26 cellular contexts compared by ENCODE assay signal in genomic region chr10:1434202-1434601, GRCh38.
DNase-seq lines count a peak whose midpoint lies in the region; ATAC-seq and TF ChIP-seq lines count a peak whose summit lies in the region.
"Had no signal": no experiment of that assay in that cellular context is flagged by ENCODE, and none has a peak within 500 bp of the region (broad histone marks: within the 10 kb centered on the region; RNA-seq: fewer than 3 reads in every experiment).

No MANE protein-coding gene starts in this region.

- H3K4me1 Mint-ChIP-seq in nephron progenitor cell, result peaks cover 32% of the 10 kb centered on the region
- H3K4me1 Mint-ChIP-seq: CD4-positive, alpha-beta memory T cell; naive thymus-derived CD4-positive, alpha-beta T cell had no signal

- peaks cover 4% of the 10 kb centered on the region for H3K36me3 Mint-ChIP-seq in nephron progenitor cell (ENCODE audit: low read depth)

- H3K4me3 Mint-ChIP-seq in nephron progenitor cell, result no peak overlapping the region
- H3K4me3 Mint-ChIP-seq: activated T-helper 1 cell treated with anti-CD3 and anti-CD28 coated beads, Interleukin-12 subunit alpha, Interleukin-12 subunit beta, Interleukin-2, Interleukin-4 antibody, amounts not matched to agents 30 ng/mL and 10 ng/mL and 1 ng/mL, durations not matched to agents 14 hours and 24 hours and 36 hours; CD4-positive, alpha-beta memory T cell; naive thymus-derived CD4-positive, alpha-beta T cell; stimulated activated naive CD8-positive, alpha-beta T cell treated with anti-CD3 and anti-CD28 coated beads, Interleukin-15, Interleukin-2, amounts not matched to agents 100 ng/mL and 50 ng/mL, for 24 hours had no signal

- ATAC-seq in GM18517 (IDR thresholded peaks at IDR 0.05; ENCODE audit: unreplicated experiment), result no peak
- ATAC-seq in HG03108 (IDR thresholded peaks at IDR 0.05; ENCODE audit: unreplicated experiment), result no peak
- ATAC-seq: activated naive CD4-positive, alpha-beta T cell treated with anti-CD3 and anti-CD28 coated beads, Interleukin-2, amount 50 U/mL, for 72 hours; GM12878; HepG2; left lobe of liver; naive thymus-derived CD4-positive, alpha-beta T cell; Panc1; right cardiac atrium had no signal

- peaks cover 27% of the 10 kb centered on the region for H3K9me3 Mint-ChIP-seq in nephron progenitor cell

- no peaks in the 10 kb centered on the region for H3K9me3 ChIP-seq in BE2C
- H3K9me3 ChIP-seq: SJCRH30, thyroid gland had no signal

- no peak overlapping the region for H3K27ac Mint-ChIP-seq in nephron progenitor cell
- H3K27ac Mint-ChIP-seq: activated naive CD4-positive, alpha-beta T cell treated with anti-CD3 and anti-CD28 coated beads, Interleukin-2, amount 50 U/mL, for 72 hours; activated T-helper 1 cell treated with anti-CD3 and anti-CD28 coated beads, Interleukin-12 subunit alpha, Interleukin-12 subunit beta, Interleukin-2, Interleukin-4 antibody, amounts not matched to agents 30 ng/mL and 10 ng/mL and 1 ng/mL, durations not matched to agents 14 hours and 24 hours and 36 hours; CD4-positive, alpha-beta memory T cell; naive thymus-derived CD4-positive, alpha-beta T cell; stimulated activated naive CD8-positive, alpha-beta T cell treated with anti-CD3 and anti-CD28 coated beads, Interleukin-15, Interleukin-2, amounts not matched to agents 100 ng/mL and 50 ng/mL, for 24 hours had no signal

- TF ChIP-seq CTCF in nephron progenitor cell (IDR thresholded peaks at IDR 0.05) (no peak), BE2C (IDR thresholded peaks at IDR 0.05; ENCODE audit: low read depth, low read length) (no peak)

- DNase-seq in NCI-H128 (lab: John Stamatoyannopoulos, UW; ENCODE audit: unreplicated experiment), result peak; percentile 63
- DNase-seq in NCI-H2107 treated with DMSO at 0.1 percent for 48 hours (lab: John Stamatoyannopoulos, UW; ENCODE audit: unreplicated experiment), result peak; percentile 66
- DNase-seq in NCI-H774 (lab: John Stamatoyannopoulos, UW), result peak; percentile 37
- peak; percentile 17 for DNase-seq in nephron progenitor cell
- DNase-seq in BE2C, result no peak
- DNase-seq: activated CD4-positive, alpha-beta T cell treated with anti-CD3 and anti-CD28 coated beads for 4 hours; aorta; CD4-positive, alpha-beta memory T cell; DMS53; head of caudate nucleus; naive thymus-derived CD4-positive, alpha-beta T cell; NCI-H1105 treated with DMSO at 0.1 percent for 48 hours; right cardiac atrium; SJCRH30; stimulated activated CD4-positive, alpha-beta T cell treated with anti-CD3 and anti-CD28 coated beads, Interleukin-4, amount 100 ng/mL, for 4 hours; T-helper 1 cell; thyroid gland had no signal

- no peaks in the 10 kb centered on the region; the same call in 1 of the 2 replicates for H3K27me3 ChIP-seq in BE2C
- H3K27me3 ChIP-seq: SJCRH30, thyroid gland had no signal

- no peaks in the 10 kb centered on the region for H3K36me3 ChIP-seq in BE2C
- H3K36me3 ChIP-seq: SJCRH30, thyroid gland had no signal

- peaks cover 8% of the 10 kb centered on the region for H3K27me3 Mint-ChIP-seq in nephron progenitor cell (ENCODE audit: low read depth, poor library complexity)

- H3K4me1 ChIP-seq in BE2C, result no peaks in the 10 kb centered on the region
- H3K4me1 ChIP-seq: SJCRH30, thyroid gland had no signal

- H3K4me3 ChIP-seq in BE2C (ENCODE audit: low read depth, low read length), result no peak overlapping the region
- H3K4me3 ChIP-seq: GM12878, SJCRH30, thyroid gland had no signal
